21 cellular contexts compared by ENCODE assay signal in genomic region chr3:169077394-169077906, GRCh38.
DNase-seq lines count a peak whose midpoint lies in the region; ATAC-seq and TF ChIP-seq lines count a peak whose summit lies in the region.
"Had no signal": no experiment of that assay in that cellular context is flagged by ENCODE, and none has a peak within 500 bp of the region (broad histone marks: within the 10 kb centered on the region; RNA-seq: fewer than 3 reads in every experiment).

No MANE protein-coding gene starts in this region.

- ATAC-seq in GM19328 (IDR thresholded peaks at IDR 0.05; ENCODE audit: unreplicated experiment) (peak; percentile 48), HG02623 (IDR thresholded peaks at IDR 0.05; ENCODE audit: unreplicated experiment) (peak; percentile 68), HG03439 (IDR thresholded peaks at IDR 0.05; ENCODE audit: unreplicated experiment) (peak; percentile 49), aorta (ENCODE audit: low FRiP score) (no peak)
- no peak for ATAC-seq in activated T-cell treated with anti-CD3 and anti-CD28 coated beads, Interleukin-2, amount 50 U/mL, for 4 hours
- ATAC-seq: activated CD4-positive, alpha-beta T cell treated with anti-CD3 and anti-CD28 coated beads for 36 hours had no signal

- no peaks in the 10 kb centered on the region for H3K27me3 ChIP-seq in aorta (ENCODE audit: control insufficient read depth in 1 of 2, insufficient read depth in 2 of 2, low read length in 1 of 2)
- H3K27me3 ChIP-seq: ovary had no signal

- TF ChIP-seq CTCF in GM13977 (IDR thresholded peaks at IDR 0.05; ENCODE audit: extremely low read depth, insufficient read depth, missing control alignments) = no peak

- peak; percentile 5 for DNase-seq in GM13977 (ENCODE audit: low spot score)
- no peak for DNase-seq in activated T-cell treated with anti-CD3 and anti-CD28 coated beads, Interleukin-2, amount 50 U/mL, for 4 hours
- no peak for DNase-seq in aorta
- no peak for DNase-seq in Ammon's horn (ENCODE audit: low spot score)
- no peak for DNase-seq in GOT3 (lab: John Stamatoyannopoulos, UW)
- DNase-seq: activated CD4-positive, alpha-beta T cell treated with anti-CD3 and anti-CD28 coated beads for 36 hours; activated T-cell treated with anti-CD3 and anti-CD28 coated beads, Interleukin-2, amount 50 U/mL, for 24 hours; amniotic stem cell; COR-L47; glutamatergic neuron; KBM-7; midbrain; NCI-H146; NCI-H526 treated with DMSO at 0.1 percent for 48 hours; ovary; RPMI8226; T-helper 2 cell had no signal

- no peak overlapping the region for H3K27ac ChIP-seq in aorta (ENCODE audit: low read depth in 1 of 2, low read length in 2 of 2)
- H3K27ac ChIP-seq: epithelial cell of prostate, ovary had no signal

- in situ Hi-C loops in GM13977 (cut with MboI; ENCODE audit: low pct_unique_long_range_greater_than_20kb, low sequenced_read_pairs, unreplicated experiment) = no loop called here

- H3K4me3 Mint-ChIP-seq in activated T-cell treated with anti-CD3 and anti-CD28 coated beads, Interleukin-2, amount 50 U/mL, for 4 hours = no peak overlapping the region
- H3K4me3 Mint-ChIP-seq: activated CD4-positive, alpha-beta T cell treated with anti-CD3 and anti-CD28 coated beads for 36 hours; activated T-cell treated with anti-CD3 and anti-CD28 coated beads, Interleukin-2, amount 50 U/mL, for 24 hours had no signal

- 74 to 85% methylated on average over 3 of the region's 3 CpGs for WGBS in aorta, 2 donors

- no peaks in the 10 kb centered on the region for H3K9me3 ChIP-seq in aorta (ENCODE audit: control insufficient read depth, low read length)
- H3K9me3 ChIP-seq: ovary had no signal

- intact Hi-C loops in aorta (cut with DNase I) = no loop called here

- no peaks in the 10 kb centered on the region for H3K36me3 ChIP-seq in aorta (ENCODE audit: control insufficient read depth in 1 of 2, insufficient read depth in 2 of 2, low read length in 1 of 2)
- H3K36me3 ChIP-seq: ovary had no signal

- H3K4me3 ChIP-seq in aorta (ENCODE audit: low read length in 2 of 2) = no peak overlapping the region
- H3K4me3 ChIP-seq: ovary had no signal

- H3K27me3 Mint-ChIP-seq in activated T-cell treated with anti-CD3 and anti-CD28 coated beads, Interleukin-2, amount 50 U/mL, for 4 hours (ENCODE audit: low read depth) = no peaks in the 10 kb centered on the region
- H3K27me3 Mint-ChIP-seq: activated CD4-positive, alpha-beta T cell treated with anti-CD3 and anti-CD28 coated beads for 36 hours; activated T-cell treated with anti-CD3 and anti-CD28 coated beads, Interleukin-2, amount 50 U/mL, for 24 hours had no signal

- H3K9me3 Mint-ChIP-seq in activated T-cell treated with anti-CD3 and anti-CD28 coated beads, Interleukin-2, amount 50 U/mL, for 4 hours = no peaks in the 10 kb centered on the region
- H3K9me3 Mint-ChIP-seq: activated T-cell treated with anti-CD3 and anti-CD28 coated beads, Interleukin-2, amount 50 U/mL, for 24 hours had no signal

- no peaks in the 10 kb centered on the region for H3K36me3 Mint-ChIP-seq in activated T-cell treated with anti-CD3 and anti-CD28 coated beads, Interleukin-2, amount 50 U/mL, for 4 hours (ENCODE audit: insufficient read depth)

- no peaks in the 10 kb centered on the region for H3K4me1 Mint-ChIP-seq in activated T-cell treated with anti-CD3 and anti-CD28 coated beads, Interleukin-2, amount 50 U/mL, for 4 hours (ENCODE audit: low read depth)
- H3K4me1 Mint-ChIP-seq: activated CD4-positive, alpha-beta T cell treated with anti-CD3 and anti-CD28 coated beads for 36 hours had no signal

- no peaks in the 10 kb centered on the region for H3K4me1 ChIP-seq in aorta (ENCODE audit: control insufficient read depth in 1 of 2, insufficient read depth in 2 of 2, low read length in 2 of 2)

Comparison
In these comparisons a context has a peak if more than half of its experiments do, and no peak if none do; other contexts are left out.
1. ATAC-seq: peak in GM19328 (single experiment), HG02623 (single experiment) and HG03439 (single experiment); none in activated T-cell treated with anti-CD3 and anti-CD28 coated beads, Interleukin-2, amount 50 U/mL, for 4 hours (0 of 2) and aorta (single experiment).